Comparison of ENCODE assay signal across 1 cellular context in genomic region chr9:81588148-81588874, GRCh38.
A peak's percentile ranks its signal among the peaks of the same experiment; 100 is the strongest.
TF ChIP-seq lines count a peak whose summit lies in the region.

No MANE protein-coding gene starts in this region.

TF ChIP-seq in HepG2, 621 proteins besides CTCF, POLR2A, EP300 and RAD21 (continued from another document and continues in another):
- TF ChIP-seq ZBTB33 (CRISPR knock-in tag; IDR thresholded peaks at IDR 0.05) (peak; percentile 59), ZNF441 (CRISPR knock-in tag; IDR thresholded peaks at IDR 0.05; ENCODE audit: borderline replicate concordance) (peak; percentile 55; the same call in 1 of the 2 replicates), HMGXB4 (CRISPR knock-in tag; IDR thresholded peaks at IDR 0.05; ENCODE audit: borderline replicate concordance in 1 of 2, low read depth in 1 of 2) (peak in 1 of 2 experiments; percentile 25; a peak in 1 of 4 replicates), DNMT1 (CRISPR knock-in tag; IDR thresholded peaks at IDR 0.05) (no peak), SMARCC2 (IDR thresholded peaks at IDR 0.05) (peak; percentile 91), HHEX (CRISPR knock-in tag; IDR thresholded peaks at IDR 0.05) (peak; percentile 72), PLSCR1 (CRISPR knock-in tag; IDR thresholded peaks at IDR 0.05; ENCODE audit: borderline replicate concordance) (no peak), PHB2 (IDR thresholded peaks at IDR 0.05; ENCODE audit: partially characterized antibody) (no peak), MEF2D (CRISPR knock-in tag; IDR thresholded peaks at IDR 0.05) (peak; percentile 76; the same call in 1 of the 2 replicates), FOXP4 (CRISPR knock-in tag; IDR thresholded peaks at IDR 0.05) (peak; percentile 90), DPF2 (CRISPR knock-in tag; IDR thresholded peaks at IDR 0.05; ENCODE audit: borderline replicate concordance, low read depth) (peak; percentile 93; the same call in 1 of the 2 replicates), RBM22 (optimal IDR thresholded peaks at IDR 0.05; ENCODE audit: low read length) (peak; percentile 14), SRY (CRISPR knock-in tag; IDR thresholded peaks at IDR 0.05) (no peak), MBD4 (IDR thresholded peaks at IDR 0.05; ENCODE audit: borderline replicate concordance, low read length) (peak; percentile 96), NFYB (CRISPR knock-in tag; IDR thresholded peaks at IDR 0.05) (0 out of 2 replicates have a peak, but pooled peaks have one; percentile 38), ZNF24 (IDR thresholded peaks at IDR 0.05) (peak; percentile 56; the same call in 1 of the 2 replicates), CSRNP1 (CRISPR knock-in tag; IDR thresholded peaks at IDR 0.05) (peak; percentile 18; the same call in 1 of the 2 replicates), STAT5B (CRISPR knock-in tag; IDR thresholded peaks at IDR 0.05) (0 out of 2 replicates have a peak, but pooled peaks have one; percentile 78), ZNF670 (CRISPR knock-in tag; IDR thresholded peaks at IDR 0.05; ENCODE audit: borderline replicate concordance) (peak; percentile 51; the same call in 1 of the 2 replicates), ZUFSP (CRISPR knock-in tag; IDR thresholded peaks at IDR 0.05; ENCODE audit: borderline replicate concordance) (no peak), CREM (IDR thresholded peaks at IDR 0.05) (peak; percentile 91), CREM (CRISPR knock-in tag; IDR thresholded peaks at IDR 0.05) (no peak), MIER2 (CRISPR knock-in tag; IDR thresholded peaks at IDR 0.05) (peak; percentile 80; the same call in 1 of the 2 replicates), TBX3 (IDR thresholded peaks at IDR 0.05; ENCODE audit: borderline replicate concordance) (peak; percentile 82; the same call in 1 of the 2 replicates), AKAP8 (CRISPR knock-in tag; IDR thresholded peaks at IDR 0.05) (no peak; the same call in 1 of the 2 replicates), NCOA2 (CRISPR knock-in tag; IDR thresholded peaks at IDR 0.05) (peak; percentile 97), ZNF232 (CRISPR knock-in tag; IDR thresholded peaks at IDR 0.05; ENCODE audit: borderline replicate concordance) (peak; percentile 44; the same call in 1 of the 2 replicates), AGO1 (IDR thresholded peaks at IDR 0.05; ENCODE audit: low read depth, low read length, poor library complexity, severe bottlenecking) (no peak), SKI (IDR thresholded peaks at IDR 0.05; ENCODE audit: partially characterized antibody) (peak; percentile 91), TFDP1 (CRISPR knock-in tag; IDR thresholded peaks at IDR 0.05; ENCODE audit: borderline replicate concordance) (no peak), NFKB2 (CRISPR knock-in tag; IDR thresholded peaks at IDR 0.05; ENCODE audit: borderline replicate concordance) (peak; percentile 40; the same call in 1 of the 2 replicates), ERF (CRISPR knock-in tag; IDR thresholded peaks at IDR 0.05) (peak; percentile 71), BCL6 (CRISPR knock-in tag; IDR thresholded peaks at IDR 0.05) (peak; percentile 99), SUZ12 (IDR thresholded peaks at IDR 0.05; ENCODE audit: low read depth, low read length) (no peak), ZNF142 (CRISPR knock-in tag; IDR thresholded peaks at IDR 0.05) (no peak), ZBTB21 (CRISPR knock-in tag; IDR thresholded peaks at IDR 0.05) (peak; percentile 53; the same call in 1 of the 2 replicates), SKIL (CRISPR knock-in tag; IDR thresholded peaks at IDR 0.05; ENCODE audit: borderline replicate concordance) (peak; percentile 90), NAIF1 (CRISPR knock-in tag; IDR thresholded peaks at IDR 0.05; ENCODE audit: borderline replicate concordance) (0 out of 2 replicates have a peak, but pooled peaks have one; percentile 52), MYPOP (CRISPR knock-in tag; IDR thresholded peaks at IDR 0.05) (peak; percentile 71; the same call in 1 of the 2 replicates), CAMTA2 (CRISPR knock-in tag; IDR thresholded peaks at IDR 0.05; ENCODE audit: borderline replicate concordance) (no peak)
